Comparison of ENCODE assay signal across 14 cellular contexts in the genomic region with DNA sequence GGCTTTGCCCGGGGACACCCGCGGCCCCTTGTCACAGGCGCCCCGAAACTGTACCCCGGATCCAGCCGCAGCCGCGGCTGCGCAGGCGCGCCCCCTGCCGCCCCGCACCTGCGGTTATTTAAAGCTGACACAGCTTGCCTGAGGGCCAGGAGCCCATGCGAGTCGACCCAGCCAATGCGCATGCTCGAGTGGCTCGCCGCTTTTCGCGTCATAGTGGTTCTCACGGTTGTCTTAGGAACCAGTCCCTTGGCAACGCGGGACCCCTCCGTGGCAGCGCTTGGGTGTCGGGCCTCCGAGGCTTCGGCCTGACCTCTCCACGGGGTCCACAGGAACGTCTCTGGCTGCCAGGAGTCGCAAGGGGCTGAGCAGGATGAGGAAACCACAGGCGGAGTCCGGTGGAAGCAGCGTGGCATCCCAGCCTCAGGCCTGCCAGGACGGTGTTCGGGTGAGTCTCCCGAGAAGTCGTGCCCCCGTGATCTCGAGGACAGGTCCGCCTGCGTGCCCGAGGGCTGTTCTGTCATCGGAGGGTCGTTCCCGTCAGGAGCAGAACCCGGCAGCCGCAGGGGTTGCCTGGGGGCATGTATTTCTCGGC.
A peak's percentile ranks its signal among the peaks of the same experiment; 100 is the strongest.
DNase-seq lines count a peak whose midpoint lies in the region; ATAC-seq and TF ChIP-seq lines count a peak whose summit lies in the region.
"Had no signal": no experiment of that assay in that cellular context is flagged by ENCODE, and none has a peak within 500 bp of the region (broad histone marks: within the 10 kb centered on the region; RNA-seq: fewer than 3 reads in every experiment).

No MANE protein-coding gene starts in this region.

- H2AFZ ChIP-seq in SK-N-SH (ENCODE audit: low read depth) = no peak overlapping the region
- H2AFZ ChIP-seq: GM23338 had no signal

- no peak for TF ChIP-seq EP300 in SK-N-SH (IDR thresholded peaks at IDR 0.05; ENCODE audit: borderline replicate concordance in 1 of 2, low read depth in 1 of 2, low read length in 1 of 2)

- H3K4me3 ChIP-seq in SK-N-SH (ENCODE audit: low read depth in 2 of 2, low read length in 1 of 2) (no peak overlapping the region), LNCaP clone FGC (ENCODE audit: low read depth, low read length) (no peak overlapping the region)
- H3K4me3 ChIP-seq: GM23338 had no signal

- no peaks in the 10 kb centered on the region for H3K9me2 ChIP-seq in SK-N-SH

- intact Hi-C loops in posterior vena cava (cut with DNase I) = no loop called here

- 8% methylated on average over 26 of the region's 52 CpGs for WGBS in SK-N-SH (ENCODE audit: low lambda C conversion rate)

- H3F3A ChIP-seq in SK-N-SH (replicated peaks; ENCODE audit: insufficient read depth) = no peaks in the 10 kb centered on the region

- no peaks in the 10 kb centered on the region for H3K79me2 ChIP-seq in SK-N-SH (ENCODE audit: insufficient read depth)

- no peaks in the 10 kb centered on the region for H3K36me3 ChIP-seq in SK-N-SH (replicated peaks in 1 of 2; ENCODE audit: control insufficient read depth in 1 of 2, insufficient read depth in 2 of 2, low read length in 1 of 2)

- H3K27ac ChIP-seq in SK-N-SH (ENCODE audit: low read depth in 2 of 2, low read length in 1 of 2) = no peak overlapping the region
- H3K27ac ChIP-seq in C4-2B = no peak overlapping the region

- POLR2A ChIA-PET in SK-N-SH (lab: Yijun Ruan, JAX) = no interaction called here

- ATAC-seq in SK-N-SH treated with all-trans-retinoic acid at 6 μM for 48 hours (no peak), HG02642 (IDR thresholded peaks at IDR 0.05; ENCODE audit: poor library complexity, unreplicated experiment) (no peak)
- ATAC-seq: GM23338 had no signal

- H4K20me1 ChIP-seq in SK-N-SH (ENCODE audit: insufficient read depth) = no peaks in the 10 kb centered on the region

- peak; percentile 17 for TF ChIP-seq CTCF in SK-N-SH (IDR thresholded peaks at IDR 0.05)
- TF ChIP-seq CTCF in C4-2B (conservative IDR thresholded peaks at IDR 0.05) = peak; percentile 29
- 0 out of 2 replicates have a peak, but pooled peaks have one; percentile 15 for TF ChIP-seq CTCF in LNCaP clone FGC (IDR thresholded peaks at IDR 0.05; ENCODE audit: control insufficient read depth, extremely low read depth, insufficient read depth)

- peaks cover 23% of the 10 kb centered on the region; the same call in 1 of the 2 replicates for H3K27me3 ChIP-seq in SK-N-SH (ENCODE audit: insufficient read depth)

- CTCF ChIA-PET in SK-N-SH (lab: Yijun Ruan, JAX) = no interaction called here

- peak overlapping the region; percentile 33; the same call in 1 of the 2 replicates for H3K4me2 ChIP-seq in SK-N-SH
- H3K4me2 ChIP-seq: GM23338 had no signal

- DNase-seq in SK-N-SH = no peak
- DNase-seq in LNCaP clone FGC (ENCODE audit: low read depth) = no peak
- DNase-seq in posterior vena cava (ENCODE audit: low spot score) = peak; percentile 79
- no peak for DNase-seq in NCI-H1694 (lab: John Stamatoyannopoulos, UW)
- no peak for DNase-seq in NK-92 treated with Interleukin-12 subunit alpha and Interleukin-12 subunit beta, amount 100 ng/mL, for 24 hours (lab: John Stamatoyannopoulos, UW)
- DNase-seq: Caco-2; CD8-positive, alpha-beta memory T cell; DND-41; GDM1; H7 had no signal

- peaks cover 0 to 2% of the 10 kb centered on the region in 2 experiments; a peak in 1 of 4 replicates for H3K4me1 ChIP-seq in SK-N-SH (ENCODE audit: control insufficient read depth in 1 of 2, insufficient read depth in 2 of 2, low read depth in 1 of 2, low read length in 1 of 2)
- H3K4me1 ChIP-seq: Caco-2 had no signal

- H3K9me3 ChIP-seq in SK-N-SH = no peaks in the 10 kb centered on the region
- H3K9me3 ChIP-seq: Caco-2 had no signal

- no peak overlapping the region for H3K9ac ChIP-seq in SK-N-SH

- no peak for TF ChIP-seq RAD21 in SK-N-SH (IDR thresholded peaks at IDR 0.05; ENCODE audit: low read length)

TF ChIP-seq in SK-N-SH, 30 proteins besides CTCF, POLR2A, EP300 and RAD21:
- TF ChIP-seq MXI1 (IDR thresholded peaks at IDR 0.05; ENCODE audit: low read depth, low read length) = no peak
- peak; percentile 35; the same call in 1 of the 2 replicates for TF ChIP-seq NRF1 (IDR thresholded peaks at IDR 0.05; ENCODE audit: low read depth, low read length)

TF ChIP-seq in SK-N-SH treated with all-trans-retinoic acid at 6 μM for 48 hours, 23 proteins besides CTCF, POLR2A, EP300 and RAD21:
- TF ChIP-seq ZNF70 (CRISPR knock-in tag; IDR thresholded peaks at IDR 0.05) = no peak
- TF ChIP-seq CSDC2 (CRISPR knock-in tag; IDR thresholded peaks at IDR 0.05) = no peak
- no peak for TF ChIP-seq ZC3H10 (CRISPR knock-in tag; IDR thresholded peaks at IDR 0.05)
- TF ChIP-seq ZNF8 (CRISPR knock-in tag; IDR thresholded peaks at IDR 0.05) = no peak
- no peak for TF ChIP-seq RARB (CRISPR knock-in tag; IDR thresholded peaks at IDR 0.05)
- TF ChIP-seq OSR1 (CRISPR knock-in tag; IDR thresholded peaks at IDR 0.05) = no peak
- TF ChIP-seq TCF4 (CRISPR knock-in tag; IDR thresholded peaks at IDR 0.05; ENCODE audit: borderline replicate concordance) = no peak
- TF ChIP-seq ISL1 (CRISPR knock-in tag; IDR thresholded peaks at IDR 0.05) = no peak
- TF ChIP-seq, protein P1, sequence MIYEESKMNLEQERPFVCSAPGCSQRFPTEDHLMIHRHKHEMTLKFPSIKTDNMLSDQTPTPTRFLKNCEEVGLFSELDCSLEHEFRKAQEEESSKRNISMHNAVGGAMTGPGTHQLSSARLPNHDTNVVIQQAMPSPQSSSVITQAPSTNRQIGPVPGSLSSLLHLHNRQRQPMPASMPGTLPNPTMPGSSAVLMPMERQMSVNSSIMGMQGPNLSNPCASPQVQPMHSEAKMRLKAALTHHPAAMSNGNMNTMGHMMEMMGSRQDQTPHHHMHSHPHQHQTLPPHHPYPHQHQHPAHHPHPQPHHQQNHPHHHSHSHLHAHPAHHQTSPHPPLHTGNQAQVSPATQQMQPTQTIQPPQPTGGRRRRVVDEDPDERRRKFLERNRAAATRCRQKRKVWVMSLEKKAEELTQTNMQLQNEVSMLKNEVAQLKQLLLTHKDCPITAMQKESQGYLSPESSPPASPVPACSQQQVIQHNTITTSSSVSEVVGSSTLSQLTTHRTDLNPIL (CRISPR knock-in tag; IDR thresholded peaks at IDR 0.05; ENCODE audit: low read depth) = no peak
- no peak for TF ChIP-seq ZNF565 (CRISPR knock-in tag; conservative IDR thresholded peaks at IDR 0.05; ENCODE audit: low read depth)
- TF ChIP-seq TOX (CRISPR knock-in tag; IDR thresholded peaks at IDR 0.05; ENCODE audit: borderline replicate concordance) = no peak
- no peak for TF ChIP-seq PPARA (CRISPR knock-in tag; IDR thresholded peaks at IDR 0.05; ENCODE audit: borderline replicate concordance)
- TF ChIP-seq ZFP3 (CRISPR knock-in tag; IDR thresholded peaks at IDR 0.05) = no peak
- TF ChIP-seq SNAI2 (CRISPR knock-in tag; IDR thresholded peaks at IDR 0.05) = no peak
